ENCODE assay signal across 24 cellular contexts in the genomic region with DNA sequence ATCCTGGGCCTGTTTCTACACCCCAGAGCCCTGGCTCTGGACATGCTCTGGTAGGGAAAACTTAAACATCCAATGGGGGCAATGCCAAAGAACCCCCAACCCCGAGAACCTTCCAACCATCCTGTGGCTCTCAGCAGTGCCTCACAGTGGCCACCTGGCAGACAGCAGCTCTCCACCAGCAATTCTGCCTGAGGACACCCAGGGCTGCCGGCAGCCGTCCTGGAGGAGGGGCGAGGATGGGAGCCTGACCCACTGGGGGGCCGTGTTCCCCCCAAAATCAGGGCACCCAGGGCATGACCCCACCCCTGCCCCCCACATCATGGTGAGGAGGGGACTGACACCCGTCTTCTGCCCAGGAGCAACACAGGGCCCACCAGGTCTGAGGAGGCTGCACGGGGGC. TPM values are rescaled to one million over a fixed set of nuclear protein-coding genes. Genes with fewer than 3 reads are reported as not detected.
DNase-seq lines count a peak whose midpoint lies in the region; ATAC-seq and TF ChIP-seq lines count a peak whose summit lies in the region.
"Had no signal": no experiment of that assay in that cellular context is flagged by ENCODE, and none has a peak within 500 bp of the region (broad histone marks: within the 10 kb centered on the region; RNA-seq: fewer than 3 reads in every experiment).

No MANE protein-coding gene starts in this region.

- H4K91ac ChIP-seq in mesenchymal stem cell (ENCODE audit: low read length) = no peak overlapping the region

- H2AFZ ChIP-seq in SK-N-SH (ENCODE audit: low read depth) (no peak overlapping the region), mesenchymal stem cell (ENCODE audit: low read depth, low read length) (no peak overlapping the region)

- H3K27me3 Mint-ChIP-seq in chondrocyte (ENCODE audit: low read depth) = no peaks in the 10 kb centered on the region
- H3K27me3 Mint-ChIP-seq: stimulated activated naive CD8-positive, alpha-beta T cell treated with anti-CD3 and anti-CD28 coated beads, Interleukin-15, Interleukin-2, amounts not matched to agents 100 ng/mL and 50 ng/mL, for 24 hours; T-helper 17 cell had no signal

- no peaks in the 10 kb centered on the region for H3K4me1 Mint-ChIP-seq in chondrocyte (ENCODE audit: low read depth)
- H3K4me1 Mint-ChIP-seq: immature natural killer cell had no signal

- H3K27me3 ChIP-seq in SK-N-SH (ENCODE audit: insufficient read depth) (no peaks in the 10 kb centered on the region), mesenchymal stem cell (ENCODE audit: control insufficient read depth in 1 of 2, insufficient read depth in 1 of 2, low read length in 2 of 2) (no peaks in the 10 kb centered on the region)
- H3K27me3 ChIP-seq: heart left ventricle, ovary, transverse colon had no signal

- no peak for TF ChIP-seq EP300 in SK-N-SH (IDR thresholded peaks at IDR 0.05; ENCODE audit: borderline replicate concordance in 1 of 2, low read depth in 1 of 2, low read length in 1 of 2)

- H3K4me1 ChIP-seq in SK-N-SH (ENCODE audit: control insufficient read depth in 1 of 2, insufficient read depth in 2 of 2, low read depth in 1 of 2, low read length in 1 of 2) = peaks cover 0 to 7% of the 10 kb centered on the region in 2 experiments; a peak in 1 of 4 replicates
- H3K4me1 ChIP-seq in mesenchymal stem cell (ENCODE audit: control insufficient read depth, insufficient read depth, low read depth, low read length) = peaks cover 11% of the 10 kb centered on the region
- H3K4me1 ChIP-seq: transverse colon had no signal

- H2BK12ac ChIP-seq in mesenchymal stem cell (ENCODE audit: low read length in 2 of 2) = no peak overlapping the region

- H3K4me3 ChIP-seq in SK-N-SH (ENCODE audit: low read depth in 2 of 2, low read length in 1 of 2) (no peak overlapping the region), retinal pigment epithelial cell (ENCODE audit: low read length) (no peak overlapping the region), mesenchymal stem cell (ENCODE audit: insufficient read depth in 1 of 2, low read depth in 1 of 2, low read length in 2 of 2) (no peak overlapping the region)
- H3K4me3 ChIP-seq: heart left ventricle, ovary, transverse colon had no signal

- H3K9ac ChIP-seq in SK-N-SH (no peak overlapping the region), mesenchymal stem cell (ENCODE audit: low read length) (no peak overlapping the region)

- no peaks in the 10 kb centered on the region for H3K9me2 ChIP-seq in SK-N-SH

- POLR2A ChIA-PET in SK-N-SH (lab: Yijun Ruan, JAX) = no interaction called here
- POLR2A ChIA-PET in HEK293T (lab: Yijun Ruan, JAX) = no interaction called here

- H3K18ac ChIP-seq in mesenchymal stem cell (ENCODE audit: low read depth in 1 of 2, low read length in 2 of 2) = no peak overlapping the region

- no peak overlapping the region for H2BK5ac ChIP-seq in mesenchymal stem cell (ENCODE audit: low read depth, low read length, poor library complexity, severe bottlenecking)

- no peak overlapping the region for H3K27ac Mint-ChIP-seq in chondrocyte (ENCODE audit: unreplicated experiment)
- H3K27ac Mint-ChIP-seq: immature natural killer cell; stimulated activated naive CD8-positive, alpha-beta T cell treated with anti-CD3 and anti-CD28 coated beads, Interleukin-15, Interleukin-2, amounts not matched to agents 100 ng/mL and 50 ng/mL, for 24 hours; T-helper 17 cell had no signal

- no peak overlapping the region for H4K8ac ChIP-seq in mesenchymal stem cell (ENCODE audit: low read length)

- H3K36me3 ChIP-seq in SK-N-SH (replicated peaks in 1 of 2; ENCODE audit: control insufficient read depth in 1 of 2, insufficient read depth in 2 of 2, low read length in 1 of 2) (no peaks in the 10 kb centered on the region), mesenchymal stem cell (ENCODE audit: control insufficient read depth in 1 of 2, insufficient read depth in 2 of 2, low read depth in 1 of 2, low read length in 2 of 2) (peaks cover 0 to 8% of the 10 kb centered on the region in 2 experiments)
- H3K36me3 ChIP-seq: heart left ventricle, ovary, transverse colon had no signal

- peaks cover 15% of the 10 kb centered on the region for H3K9me3 Mint-ChIP-seq in chondrocyte (ENCODE audit: low read depth)

- peaks cover 8% of the 10 kb centered on the region for H3K36me3 Mint-ChIP-seq in chondrocyte (ENCODE audit: low read depth)

- no peaks in the 10 kb centered on the region for H3K79me2 ChIP-seq in SK-N-SH (ENCODE audit: insufficient read depth)

- TF ChIP-seq RAD21 in SK-N-SH (IDR thresholded peaks at IDR 0.05; ENCODE audit: low read length) = no peak

- DNase-seq in SK-N-SH (no peak), HEK293T (ENCODE audit: extremely low spot score) (peak; percentile 35), chondrocyte (ENCODE audit: low spot score) (no peak), retinal pigment epithelial cell (ENCODE audit: low read depth) (no peak), SW 1271 (lab: John Stamatoyannopoulos, UW) (no peak), pons (ENCODE audit: low spot score) (no peak), mesenchymal stem cell (no peak)
- DNase-seq: 8988T; activated gamma-delta T cell treated with Interleukin-2 at 50 U/mL for 16 hours; amniotic stem cell; effector CD8-positive, alpha-beta T cell; immature natural killer cell; NCI-H146; NCI-H2171 treated with DMSO at 0.1 percent for 48 hours; ovary; SIG-M5; stimulated activated CD4-positive, alpha-beta T cell treated with anti-CD3 and anti-CD28 coated beads, Interleukin-2, amount 100 ng/mL, for 24 hours; T-helper 17 cell; transverse colon had no signal

- peaks cover 3% of the 10 kb centered on the region for H3K79me1 ChIP-seq in mesenchymal stem cell (replicated peaks; ENCODE audit: low read length, poor library complexity, severe bottlenecking)

- H3K14ac ChIP-seq in mesenchymal stem cell (ENCODE audit: low read length in 2 of 2) = no peak overlapping the region

- 100% methylated on average over 1 of the region's 7 CpGs for WGBS in SK-N-SH (ENCODE audit: low lambda C conversion rate)
- WGBS in mesenchymal stem cell = 72% methylated on average over 7 of the region's 7 CpGs

- H2BK15ac ChIP-seq in mesenchymal stem cell (ENCODE audit: low read depth, poor library complexity, severe bottlenecking) = no peak overlapping the region

- no peaks in the 10 kb centered on the region for H4K20me1 ChIP-seq in SK-N-SH (ENCODE audit: insufficient read depth)

- H3F3A ChIP-seq in SK-N-SH (replicated peaks; ENCODE audit: insufficient read depth) = no peaks in the 10 kb centered on the region

- no peak for ATAC-seq in SK-N-SH treated with all-trans-retinoic acid at 6 μM for 48 hours
- ATAC-seq: heart left ventricle, T-helper 17 cell had no signal

- H3K4ac ChIP-seq in mesenchymal stem cell (ENCODE audit: low read depth in 1 of 2, low read length in 2 of 2) = no peak overlapping the region

- CTCF ChIA-PET in SK-N-SH (lab: Yijun Ruan, JAX) = interaction anchor here (0.6 to 1.4 kb wide), 4 partner anchors 35 to 233 kb away, joined by 3 to 4 read pairs (median 4); no protein-coding TSS in a partner anchor
- CTCF ChIA-PET in HEK293T (lab: Yijun Ruan, JAX) = interaction anchor here (0.6 to 1.1 kb wide), 2 partner anchors 30 to 116 kb away, joined by 3 to 4 read pairs; no protein-coding TSS in a partner anchor

- no peak overlapping the region for H3K4me3 Mint-ChIP-seq in chondrocyte (ENCODE audit: unreplicated experiment)
- H3K4me3 Mint-ChIP-seq: immature natural killer cell; stimulated activated naive CD8-positive, alpha-beta T cell treated with anti-CD3 and anti-CD28 coated beads, Interleukin-15, Interleukin-2, amounts not matched to agents 100 ng/mL and 50 ng/mL, for 24 hours; T-helper 17 cell had no signal

- no peak overlapping the region for H3K27ac ChIP-seq in SK-N-SH (ENCODE audit: low read depth in 2 of 2, low read length in 1 of 2)
- no peak overlapping the region for H3K27ac ChIP-seq in mesenchymal stem cell (ENCODE audit: low read length, poor library complexity, severe bottlenecking)
- H3K27ac ChIP-seq: C4-2B, heart left ventricle, ovary, transverse colon, VCaP had no signal

- no peak overlapping the region for H3K23ac ChIP-seq in mesenchymal stem cell (ENCODE audit: low read length in 2 of 2)

- no peak overlapping the region for H2BK120ac ChIP-seq in mesenchymal stem cell (ENCODE audit: low read depth, low read length)

- no peak overlapping the region for H2AK5ac ChIP-seq in mesenchymal stem cell (ENCODE audit: low read length, severe bottlenecking)

- H3K9me3 ChIP-seq in SK-N-SH (no peaks in the 10 kb centered on the region), mesenchymal stem cell (ENCODE audit: control insufficient read depth, low read length) (no peaks in the 10 kb centered on the region)

- TF ChIP-seq CTCF in SK-N-SH (IDR thresholded peaks at IDR 0.05) (peak; percentile 27), chondrocyte (IDR thresholded peaks at IDR 0.05) (peak; percentile 48), retinal pigment epithelial cell (conservative IDR thresholded peaks at IDR 0.05; ENCODE audit: low read depth, low read length) (peak; percentile 31)

- H3K4me2 ChIP-seq in SK-N-SH (no peak overlapping the region), mesenchymal stem cell (ENCODE audit: low read length, poor library complexity, severe bottlenecking) (no peak overlapping the region)

TF ChIP-seq in SK-N-SH, 30 proteins besides CTCF, POLR2A, EP300 and RAD21 (continues in another document):
- TF ChIP-seq MEF2A (IDR thresholded peaks at IDR 0.05; ENCODE audit: borderline replicate concordance, low read depth) = no peak
- TF ChIP-seq CHD2 (IDR thresholded peaks at IDR 0.05; ENCODE audit: low read length, partially characterized antibody) = no peak

TF ChIP-seq in HEK293T, 16 proteins besides CTCF, POLR2A, EP300 and RAD21:
- TF ChIP-seq FOXM1 (IDR thresholded peaks at IDR 0.05; ENCODE audit: borderline replicate concordance) (no peak), SUZ12 (IDR thresholded peaks at IDR 0.05) (no peak), FOXA1 (IDR thresholded peaks at IDR 0.05) (no peak), LEF1 (IDR thresholded peaks at IDR 0.05; ENCODE audit: borderline replicate concordance) (no peak)
TF ChIP-seq in HEK293T: peak in this region for 0.

RNA-seq across cellular contexts. Expression of a gene that starts 32.7 kb away (rescaled TPM):
- polyA plus RNA-seq in SK-N-SH (2012; rRNA removed) = 19.4 and 21.8 TPM in 2 replicates
- 9.0 and 15.8 TPM in 2 replicates for polyA plus RNA-seq in SK-N-SH (2012; cell fraction: cytosol; rRNA removed)
- 57.0 and 69.4 TPM in 2 replicates for polyA plus RNA-seq in SK-N-SH (2012; cell fraction: nucleus; rRNA removed)
- total RNA-seq in chondrocyte = 19.9 to 37.6 TPM (median 35.2 TPM) in 3 replicates
- polyA plus RNA-seq in mesenchymal stem cell (2013, experiment 1 of 2) = 3.9 TPM
- polyA plus RNA-seq in mesenchymal stem cell (2013, experiment 2 of 2) = 3.5 TPM
- polyA plus RNA-seq: immature natural killer cell had no signal
